In genomic region chr2:221555511-221555845, GRCh38 we compare ENCODE assay signal across 11 cellular contexts. TPM values are rescaled to one million over a fixed set of nuclear protein-coding genes. Genes with fewer than 3 reads are reported as not detected.
A peak's percentile ranks its signal among the peaks of the same experiment; 100 is the strongest.
DNase-seq lines count a peak whose midpoint lies in the region; ATAC-seq and TF ChIP-seq lines count a peak whose summit lies in the region.
"Had no signal": no experiment of that assay in that cellular context is flagged by ENCODE, and none has a peak within 500 bp of the region (broad histone marks: within the 10 kb centered on the region; RNA-seq: fewer than 3 reads in every experiment).

No MANE protein-coding gene starts in this region.

- H3K27me3 Mint-ChIP-seq in glutamatergic neuron (ENCODE audit: unreplicated experiment): no peaks in the 10 kb centered on the region

- ATAC-seq in GM18520 (IDR thresholded peaks at IDR 0.05; ENCODE audit: unreplicated experiment): peak; percentile 24
- ATAC-seq in GM21367 (IDR thresholded peaks at IDR 0.05; ENCODE audit: unreplicated experiment): peak; percentile 33
- peak; percentile 37 for ATAC-seq in HG03159 (IDR thresholded peaks at IDR 0.05; ENCODE audit: unreplicated experiment)

- H3K36me3 Mint-ChIP-seq in glutamatergic neuron (ENCODE audit: unreplicated experiment): no peaks in the 10 kb centered on the region

- no peak for TF ChIP-seq CTCF in glutamatergic neuron (IDR thresholded peaks at IDR 0.05; ENCODE audit: partially characterized antibody, unreplicated experiment)

- H3K27ac Mint-ChIP-seq in glutamatergic neuron (ENCODE audit: unreplicated experiment): peak overlapping the region; percentile 87

- H3K4me1 Mint-ChIP-seq in glutamatergic neuron (ENCODE audit: low read depth, unreplicated experiment): peaks cover 65% of the 10 kb centered on the region

- peaks cover 8% of the 10 kb centered on the region for H3K9me3 Mint-ChIP-seq in glutamatergic neuron (ENCODE audit: unreplicated experiment)

- intact Hi-C loops in head of caudate nucleus (cut with DNase I): no loop called here

- DNase-seq in glutamatergic neuron (no peak), head of caudate nucleus (no peak), iPS-NIHi11 (ENCODE audit: low spot score) (no peak), D341Med (ENCODE audit: low spot score) (no peak), globus pallidus (ENCODE audit: low spot score) (no peak)
- DNase-seq: activated CD4-positive, alpha-beta T cell treated with anti-CD3 and anti-CD28 coated beads for 1 hour; effector memory CD4-positive, alpha-beta T cell; NCI-H1694 treated with DMSO at 0.1 percent for 48 hours had no signal

- peak overlapping the region; percentile 74 for H3K4me3 Mint-ChIP-seq in glutamatergic neuron (ENCODE audit: unreplicated experiment)

RNA-seq across cellular contexts. Expression of gene EPHA4, which starts 16.6 kb away (rescaled TPM):
- 57.2 TPM for total RNA-seq in glutamatergic neuron (ENCODE audit: unreplicated experiment)
